Comparison of ENCODE assay signal across 18 cellular contexts in genomic region chr4:165514739-165515138, GRCh38.
DNase-seq lines count a peak whose midpoint lies in the region; ATAC-seq, FAIRE-seq and TF ChIP-seq lines count a peak whose summit lies in the region.
"Had no signal": no experiment of that assay in that cellular context is flagged by ENCODE, and none has a peak within 500 bp of the region (broad histone marks: within the 10 kb centered on the region; RNA-seq: fewer than 3 reads in every experiment).

No MANE protein-coding gene starts in this region.

- DNase-seq in dermis blood vessel endothelial cell (peak; percentile 89), fibroblast of pulmonary artery (ENCODE audit: low read depth) (peak; percentile 83), pulmonary artery endothelial cell (ENCODE audit: low read depth, low spot score) (peak; percentile 75), DMS153 treated with DMSO at 0.1 percent for 48 hours (lab: John Stamatoyannopoulos, UW; ENCODE audit: unreplicated experiment) (no peak)
- DNase-seq: AML-193; CD4-positive, alpha-beta T cell; DMS153; DND-41; EL; GM23248 had no signal

- TF ChIP-seq CTCF in fibroblast of pulmonary artery (IDR thresholded peaks at IDR 0.05; ENCODE audit: low read length, missing control alignments) = no peak

- H3K4me3 ChIP-seq in fibroblast of pulmonary artery (replicated peaks; ENCODE audit: low read depth, low read length) = no peak overlapping the region
- H3K4me3 ChIP-seq: A549, GM23248, HAP-1 had no signal

- no peak for ATAC-seq in HG02623 (IDR thresholded peaks at IDR 0.05; ENCODE audit: unreplicated experiment)
- ATAC-seq in HG02852 (IDR thresholded peaks at IDR 0.05; ENCODE audit: unreplicated experiment) = no peak
- ATAC-seq: A549 had no signal

- FAIRE-seq in G401.6 (lab: Jason Lieb, UNC) = peak; percentile 70
- FAIRE-seq: A549, GM12891, GM19239, HTR-8/SVneo had no signal
